In the genomic region with DNA sequence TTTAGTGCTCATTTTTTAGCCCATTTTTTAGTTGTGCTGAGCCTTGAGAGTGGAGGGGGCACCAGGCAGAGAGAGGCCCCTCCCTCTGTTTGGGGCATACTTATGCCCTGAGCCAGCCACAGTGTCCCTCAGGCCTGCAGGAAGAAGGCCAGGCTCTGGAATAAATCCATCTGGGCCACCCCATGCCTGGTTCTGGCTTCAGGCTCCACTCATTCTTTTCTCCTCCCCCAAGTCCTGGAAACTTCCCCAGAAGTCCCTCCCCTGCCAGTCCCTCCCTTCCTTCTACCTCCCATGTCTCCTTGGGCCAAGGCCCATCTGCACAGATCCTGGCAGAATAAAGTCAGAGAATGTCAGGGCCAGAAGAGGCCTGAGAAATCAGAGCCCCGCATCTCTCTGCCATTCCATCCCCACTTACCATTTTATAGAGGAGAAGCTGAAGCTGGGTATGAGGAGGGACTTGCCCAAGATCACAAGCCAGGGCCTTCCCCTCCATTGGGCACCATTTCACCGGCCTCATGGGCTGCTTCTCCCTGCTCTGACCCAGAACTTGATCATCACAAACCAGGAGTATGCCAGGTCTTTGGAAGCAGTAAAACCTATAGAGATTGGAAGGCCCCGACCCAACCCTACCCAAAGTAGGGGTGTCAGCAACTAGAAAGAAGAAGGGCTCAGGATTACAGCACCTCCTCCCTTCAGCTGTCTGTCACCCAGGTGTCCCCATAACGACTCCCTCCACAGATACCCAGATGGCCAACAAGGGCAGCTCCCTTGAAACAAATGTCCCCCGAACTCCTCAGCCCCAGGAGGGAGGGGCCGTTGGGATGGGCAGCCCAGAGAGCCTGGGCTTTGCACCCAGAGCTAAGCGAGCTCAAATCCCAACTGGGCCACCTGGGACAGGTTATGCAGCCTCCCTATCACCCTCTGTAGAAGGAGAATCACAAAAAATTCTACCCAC, we compare ENCODE assay signal across 9 cellular contexts.
DNase-seq lines count a peak whose midpoint lies in the region; ATAC-seq and TF ChIP-seq lines count a peak whose summit lies in the region.
"Had no signal": no experiment of that assay in that cellular context is flagged by ENCODE, and none has a peak within 500 bp of the region (broad histone marks: within the 10 kb centered on the region; RNA-seq: fewer than 3 reads in every experiment).

No MANE protein-coding gene starts in this region.

- peaks cover 89% of the 10 kb centered on the region for H3K4me1 Mint-ChIP-seq in activated T-helper 1 cell treated with anti-CD3 and anti-CD28 coated beads, Interleukin-12 subunit alpha, Interleukin-12 subunit beta, Interleukin-2, Interleukin-4 antibody, amounts not matched to agents 30 ng/mL and 10 ng/mL and 1 ng/mL, durations not matched to agents 14 hours and 24 hours and 36 hours (ENCODE audit: low read depth)

- TF ChIP-seq CTCF in brain microvascular endothelial cell (IDR thresholded peaks at IDR 0.05; ENCODE audit: low read depth, low read length, missing control alignments): no peak

- no peak overlapping the region for H3K4me3 Mint-ChIP-seq in activated T-helper 1 cell treated with anti-CD3 and anti-CD28 coated beads, Interleukin-12 subunit alpha, Interleukin-12 subunit beta, Interleukin-2, Interleukin-4 antibody, amounts not matched to agents 30 ng/mL and 10 ng/mL and 1 ng/mL, durations not matched to agents 14 hours and 24 hours and 36 hours

- H3K27ac ChIP-seq in rectal smooth muscle tissue (ENCODE audit: low read depth, low read length) (peak overlapping the region; percentile 41), brain microvascular endothelial cell (no peak overlapping the region)

- H3K4me3 ChIP-seq in rectal smooth muscle tissue (ENCODE audit: low read length) (no peak overlapping the region), brain microvascular endothelial cell (ENCODE audit: low read depth, low read length) (no peak overlapping the region)

- intact Hi-C loops in activated T-helper 1 cell treated with anti-CD3 and anti-CD28 coated beads, Interleukin-12 subunit alpha, Interleukin-12 subunit beta, Interleukin-2, Interleukin-4 antibody, amounts not matched to agents 30 ng/mL and 10 ng/mL and 1 ng/mL, durations not matched to agents 14 hours and 24 hours and 36 hours (cut with micrococcal nuclease): loop anchor here (5.0 kb wide), 1 partner anchor 165 kb away; no protein-coding TSS in a partner anchor
- intact Hi-C loops in cardiac septum (cut with DNase I): loop anchor here (5.0 to 10.0 kb wide), 3 partner anchors 35 to 112 kb away; partner anchors contain the start of gene ST3GAL5

- peaks cover 6% of the 10 kb centered on the region for H3K36me3 Mint-ChIP-seq in activated T-helper 1 cell treated with anti-CD3 and anti-CD28 coated beads, Interleukin-12 subunit alpha, Interleukin-12 subunit beta, Interleukin-2, Interleukin-4 antibody, amounts not matched to agents 30 ng/mL and 10 ng/mL and 1 ng/mL, durations not matched to agents 14 hours and 24 hours and 36 hours (ENCODE audit: low read depth)

- H3K27me3 Mint-ChIP-seq in activated T-helper 1 cell treated with anti-CD3 and anti-CD28 coated beads, Interleukin-12 subunit alpha, Interleukin-12 subunit beta, Interleukin-2, Interleukin-4 antibody, amounts not matched to agents 30 ng/mL and 10 ng/mL and 1 ng/mL, durations not matched to agents 14 hours and 24 hours and 36 hours (ENCODE audit: insufficient read depth): no peaks in the 10 kb centered on the region

- ATAC-seq in GM21786 (IDR thresholded peaks at IDR 0.05; ENCODE audit: unreplicated experiment) (no peak), HG03571 (IDR thresholded peaks at IDR 0.05; ENCODE audit: unreplicated experiment) (no peak)

- no peak overlapping the region for H3K9ac ChIP-seq in rectal smooth muscle tissue (ENCODE audit: low read length)

- H3K27me3 ChIP-seq in rectal smooth muscle tissue (ENCODE audit: control insufficient read depth, insufficient read depth, low read length) (no peaks in the 10 kb centered on the region), brain microvascular endothelial cell (replicated peaks) (no peaks in the 10 kb centered on the region)

- H3K36me3 ChIP-seq in rectal smooth muscle tissue (ENCODE audit: control insufficient read depth, insufficient read depth, low read length) (no peaks in the 10 kb centered on the region), brain microvascular endothelial cell (replicated peaks) (no peaks in the 10 kb centered on the region)

- in situ Hi-C loops in brain microvascular endothelial cell (cut with HindIII; ENCODE audit: low pct_ligation_motif_present, low sequenced_read_pairs): no loop called here

- peaks cover 28% of the 10 kb centered on the region for H3K4me1 ChIP-seq in rectal smooth muscle tissue (ENCODE audit: control insufficient read depth, insufficient read depth, low read length)

- H3K27ac Mint-ChIP-seq in activated T-helper 1 cell treated with anti-CD3 and anti-CD28 coated beads, Interleukin-12 subunit alpha, Interleukin-12 subunit beta, Interleukin-2, Interleukin-4 antibody, amounts not matched to agents 30 ng/mL and 10 ng/mL and 1 ng/mL, durations not matched to agents 14 hours and 24 hours and 36 hours: peak overlapping the region; percentile 69

- peaks cover 5% of the 10 kb centered on the region for H3K9me3 Mint-ChIP-seq in activated T-helper 1 cell treated with anti-CD3 and anti-CD28 coated beads, Interleukin-12 subunit alpha, Interleukin-12 subunit beta, Interleukin-2, Interleukin-4 antibody, amounts not matched to agents 30 ng/mL and 10 ng/mL and 1 ng/mL, durations not matched to agents 14 hours and 24 hours and 36 hours

- peak; percentile 34 for DNase-seq in COLO829 (ENCODE audit: low spot score)
- DNase-seq in activated T-helper 1 cell treated with anti-CD3 and anti-CD28 coated beads, Interleukin-12 subunit alpha, Interleukin-12 subunit beta, Interleukin-2, Interleukin-4 antibody, amounts not matched to agents 30 ng/mL and 10 ng/mL and 1 ng/mL, durations not matched to agents 14 hours and 24 hours and 36 hours (ENCODE audit: low spot score): no peak
- peak; percentile 69 for DNase-seq in cardiac septum (ENCODE audit: low spot score)
- DNase-seq in COR-L47 (lab: John Stamatoyannopoulos, UW): no peak
- DNase-seq in brain microvascular endothelial cell: no peak
- DNase-seq: effector memory CD4-positive, alpha-beta T cell had no signal

Comparison
In these comparisons a context has a peak if more than half of its experiments do, and no peak if none do; other contexts are left out.
1. DNase-seq: peak in COLO829 (single experiment) and cardiac septum (single experiment); none in activated T-helper 1 cell treated with anti-CD3 and anti-CD28 coated beads, Interleukin-12 subunit alpha, Interleukin-12 subunit beta, Interleukin-2, Interleukin-4 antibody, amounts not matched to agents 30 ng/mL and 10 ng/mL and 1 ng/mL, durations not matched to agents 14 hours and 24 hours and 36 hours (single experiment), COR-L47 (single experiment) and brain microvascular endothelial cell (single experiment).